ENCODE assay signal across 8 cellular contexts in the genomic region with DNA sequence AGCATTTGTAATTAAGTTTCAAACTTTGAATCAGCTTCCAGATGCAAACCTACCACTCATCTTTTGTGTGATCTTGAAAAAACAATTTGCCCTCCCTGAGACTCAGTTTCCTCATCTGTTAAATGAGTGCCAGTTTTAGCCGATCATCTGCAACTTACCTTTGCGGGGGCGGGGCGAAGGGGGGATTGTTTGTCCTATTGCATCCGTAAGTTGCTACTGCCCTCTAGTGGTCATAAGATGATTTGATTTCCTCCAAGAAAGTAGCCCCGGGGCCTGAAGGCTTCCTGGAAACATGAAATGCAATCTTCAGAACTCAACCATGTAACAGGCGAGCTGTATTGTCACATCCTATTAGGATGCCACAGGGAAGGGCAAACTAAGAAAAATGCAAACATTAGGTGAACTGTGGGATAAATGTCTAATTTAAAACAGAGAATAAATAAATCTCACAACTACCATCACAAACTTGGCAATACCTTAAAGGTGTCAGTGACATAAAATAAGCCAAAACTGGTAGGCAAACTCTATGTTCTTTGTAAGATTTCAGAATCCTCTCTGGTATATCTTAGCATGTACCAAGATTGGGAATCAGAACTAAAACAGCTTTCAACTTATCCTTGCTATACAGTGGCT.
DNase-seq lines count a peak whose midpoint lies in the region; ATAC-seq and TF ChIP-seq lines count a peak whose summit lies in the region.

No MANE protein-coding gene starts in this region.

- H3K4me3 ChIP-seq in astrocyte of the spinal cord (ENCODE audit: low read depth, low read length), result no peak overlapping the region

- DNase-seq in COLO829 (ENCODE audit: low spot score) (peak; percentile 67), NCI-H146 treated with DMSO at 0.1 percent for 48 hours (lab: John Stamatoyannopoulos, UW; ENCODE audit: unreplicated experiment) (peak; percentile 81), SW 1271 (lab: John Stamatoyannopoulos, UW) (peak; percentile 51 to 78), astrocyte of the spinal cord (ENCODE audit: low read depth, low spot score) (peak; percentile 64), iPS-NIHi11 (ENCODE audit: low spot score) (peak; percentile 82)
- peak; percentile 39 for DNase-seq in stimulated activated CD4-positive, alpha-beta T cell treated with anti-CD3 and anti-CD28 coated beads, Interleukin-1b, Interleukin-23, amount 100 ng/mL, for 48 hours

- TF ChIP-seq CTCF in astrocyte of the spinal cord (IDR thresholded peaks at IDR 0.05; ENCODE audit: low read depth, low read length), result peak; percentile 67

- in situ Hi-C loops in astrocyte of the spinal cord (cut with HindIII; ENCODE audit: low sequenced_read_pairs), result no loop called here

- ATAC-seq in GM21619 (IDR thresholded peaks at IDR 0.05; ENCODE audit: unreplicated experiment), result peak; percentile 82
- no peak for ATAC-seq in HG03039 (IDR thresholded peaks at IDR 0.05; ENCODE audit: unreplicated experiment)
